8 cellular contexts compared by ENCODE assay signal in the genomic region with DNA sequence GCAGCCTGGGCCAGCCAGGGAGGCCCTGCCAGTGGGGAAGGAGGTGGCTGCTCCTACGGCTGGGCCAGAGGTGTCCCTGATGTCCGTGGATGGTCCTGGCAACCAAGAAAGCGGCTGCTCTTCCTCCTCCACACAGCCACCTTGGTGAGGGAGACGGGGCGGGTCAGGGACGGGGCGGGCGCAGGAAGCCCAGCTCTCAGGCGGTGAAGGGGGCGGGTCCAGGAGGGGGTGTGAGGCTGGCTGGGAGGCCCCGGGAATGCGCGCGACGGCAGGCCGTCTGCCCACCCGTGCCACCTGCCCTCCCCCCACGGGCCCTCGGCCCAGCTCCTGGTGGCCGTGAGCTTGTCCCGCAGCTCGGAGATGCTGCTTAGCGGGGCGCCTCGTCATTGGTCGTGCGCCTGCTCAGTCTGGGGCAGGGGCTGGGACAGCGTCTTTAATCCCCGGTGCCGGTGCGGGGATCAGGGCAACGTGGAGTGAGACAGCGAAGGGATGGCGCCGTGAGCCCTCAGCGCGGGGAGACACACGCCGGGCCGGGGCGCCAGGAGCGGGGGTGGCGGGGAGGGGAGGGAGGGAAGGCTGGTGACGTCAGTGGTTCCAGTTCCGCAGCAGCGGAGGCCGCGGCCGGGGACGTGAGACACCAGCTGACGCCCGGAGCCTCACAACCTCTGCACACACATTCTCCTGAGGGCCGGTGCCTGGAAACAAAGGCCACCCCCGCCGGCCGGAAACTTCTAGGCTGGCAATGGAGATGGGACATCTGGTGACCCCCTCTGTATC. TPM values are rescaled to one million over a fixed set of nuclear protein-coding genes. Genes with fewer than 3 reads are reported as not detected.
DNase-seq lines count a peak whose midpoint lies in the region; ATAC-seq and TF ChIP-seq lines count a peak whose summit lies in the region.

No MANE protein-coding gene starts in this region.

- H3K4me3 ChIP-seq in DND-41 (ENCODE audit: low read depth in 1 of 2, low read length in 2 of 2) (peak overlapping the region in 1 of 2 experiments; percentile 55; a peak in 2 of 4 replicates), HEK293 (ENCODE audit: low read depth, low read length) (peak overlapping the region; percentile 47), mammary epithelial cell (replicated peaks in 1 of 3; ENCODE audit: insufficient read depth in 1 of 3, low read depth in 2 of 3, low read length in 3 of 3) (peak overlapping the region; percentile 33 to 59 (median 58)), smooth muscle cell (peak overlapping the region; percentile 59)

- 0 out of 2 replicates have a peak, but pooled peaks cover 3% of the 10 kb centered on the region for H4K20me1 ChIP-seq in DND-41 (ENCODE audit: insufficient read depth, low read length)
- H4K20me1 ChIP-seq in mammary epithelial cell (ENCODE audit: insufficient read depth, low read length): no peaks in the 10 kb centered on the region
- no peaks in the 10 kb centered on the region for H4K20me1 ChIP-seq in smooth muscle cell (ENCODE audit: low read depth)

- H3K4me3 Mint-ChIP-seq in WTC11: peak overlapping the region; percentile 61

- peaks cover 28% of the 10 kb centered on the region for H3K27me3 Mint-ChIP-seq in WTC11 (ENCODE audit: low read depth)

- H3K9me3 Mint-ChIP-seq in WTC11: no peaks in the 10 kb centered on the region

- TF ChIP-seq CTCF in DND-41 (IDR thresholded peaks at IDR 0.05; ENCODE audit: borderline replicate concordance, extremely low read depth, low read length, poor library complexity, severe bottlenecking) (no peak), HEK293 (tag by site-specific recombination; IDR thresholded peaks at IDR 0.05) (peak; percentile 20; the same call in 1 of the 2 replicates), WTC11 (IDR thresholded peaks at IDR 0.05) (no peak), mammary epithelial cell (conservative IDR thresholded peaks at IDR 0.05 in 1 of 2, IDR thresholded peaks at IDR 0.05 in 1 of 2; ENCODE audit: extremely low read depth in 1 of 2, insufficient read depth in 1 of 2, low read depth in 1 of 2, low read length in 2 of 2) (no peak), smooth muscle cell (IDR thresholded peaks at IDR 0.05; ENCODE audit: borderline replicate concordance, insufficient read depth, poor library complexity, severe bottlenecking) (no peak)

- H3K36me3 ChIP-seq in DND-41 (ENCODE audit: insufficient read depth, low read length): no peaks in the 10 kb centered on the region
- H3K36me3 ChIP-seq in HEK293 (ENCODE audit: control insufficient read depth in 2 of 2, insufficient read depth in 1 of 2, low read length in 2 of 2): no peaks in the 10 kb centered on the region
- H3K36me3 ChIP-seq in mammary epithelial cell (ENCODE audit: insufficient read depth, low read length): no peaks in the 10 kb centered on the region
- H3K36me3 ChIP-seq in smooth muscle cell (ENCODE audit: low read depth): no peaks in the 10 kb centered on the region

- H3K36me3 Mint-ChIP-seq in WTC11: no peaks in the 10 kb centered on the region

- 5% methylated on average over 7 of the region's 56 CpGs for WGBS in mammary epithelial cell (ENCODE audit: low coverage, missing lambda C conversion rate)
- 4% methylated on average over 26 of the region's 56 CpGs for WGBS in smooth muscle cell (ENCODE audit: low lambda C conversion rate)

- dilution Hi-C loops in mammary epithelial cell (cut with HindIII; ENCODE audit: low sequenced_read_pairs): loop anchor here (10.0 kb wide), 1 partner anchor 712 kb away; no protein-coding TSS in a partner anchor

- peaks cover 3% of the 10 kb centered on the region for H3F3A ChIP-seq in smooth muscle cell (ENCODE audit: low read depth)

- DNase-seq in DND-41 (peak; percentile 46), NCI-H2029 (lab: John Stamatoyannopoulos, UW) (peak; percentile 56), WTC11 (ENCODE audit: low spot score) (peak; percentile 67), mammary epithelial cell (peak; percentile 42), iris pigment epithelial cell (ENCODE audit: low read depth) (peak; percentile 76), smooth muscle cell (lab: John Stamatoyannopoulos, UW; ENCODE audit: unreplicated experiment) (peak; percentile 53)

- intact Hi-C loops in mammary epithelial cell (cut with micrococcal nuclease): loop anchor here (10.0 kb wide), 1 partner anchor 118 kb away; no protein-coding TSS in a partner anchor

- POLR2A ChIA-PET in HEK293 (lab: Yijun Ruan, JAX) (interaction anchor here (0.6 to 1.0 kb wide), 3 partner anchors 55 to 190 kb away, joined by 3 to 4 read pairs (median 3); partner anchors contain the start of gene TOLLIP), WTC11 (lab: Charles Lee) (no interaction called here)

- CTCF ChIA-PET in HEK293 (lab: Yijun Ruan, JAX) (interaction anchor here (0.7 kb wide), 1 partner anchor 10 kb away, joined by 3 read pairs; no protein-coding TSS in a partner anchor), WTC11 (lab: Charles Lee) (interaction anchor here (0.5 to 1.8 kb wide), 4 partner anchors 34 to 164 kb away, joined by 3 to 5 read pairs (median 4); no protein-coding TSS in a partner anchor), mammary epithelial cell (lab: Charles Lee; ENCODE audit: low non-redundant PET) (no interaction called here)

- H3K4me2 ChIP-seq in DND-41 (ENCODE audit: insufficient read depth, low read length) (peak overlapping the region; percentile 75), mammary epithelial cell (ENCODE audit: insufficient read depth, low read depth, low read length) (peak overlapping the region; percentile 95), smooth muscle cell (peak overlapping the region; percentile 91)

- H3K4me1 ChIP-seq in DND-41 (ENCODE audit: insufficient read depth, low read length) (peaks cover 7% of the 10 kb centered on the region), HEK293 (ENCODE audit: control insufficient read depth, insufficient read depth, low read length) (no peaks in the 10 kb centered on the region), mammary epithelial cell (ENCODE audit: insufficient read depth, low read length) (no peaks in the 10 kb centered on the region), smooth muscle cell (ENCODE audit: low read depth) (no peaks in the 10 kb centered on the region)

- H3K27ac Mint-ChIP-seq in WTC11: no peak overlapping the region

- H3K27ac ChIP-seq in DND-41 (ENCODE audit: low read length) (no peak overlapping the region), HEK293 (ENCODE audit: extremely low read depth, low read depth, low read length) (peak overlapping the region; percentile 16; the same call in 1 of the 2 replicates), mammary epithelial cell (ENCODE audit: insufficient read depth, low read depth, low read length) (no peak overlapping the region), smooth muscle cell (ENCODE audit: low read depth) (peak overlapping the region; percentile 49)

- peaks cover 6% of the 10 kb centered on the region for H3K27me3 ChIP-seq in DND-41 (ENCODE audit: insufficient read depth, low read length, poor library complexity)
- H3K27me3 ChIP-seq in mammary epithelial cell (ENCODE audit: insufficient read depth, low read length): no peaks in the 10 kb centered on the region
- H3K27me3 ChIP-seq in smooth muscle cell (ENCODE audit: low read depth): no peaks in the 10 kb centered on the region

- peak overlapping the region; percentile 42; the same call in 1 of the 2 replicates for H3K9ac ChIP-seq in DND-41 (ENCODE audit: low read depth, low read length)
- H3K9ac ChIP-seq in mammary epithelial cell (ENCODE audit: insufficient read depth, low read length): no peak overlapping the region
- H3K9ac ChIP-seq in smooth muscle cell (ENCODE audit: low read depth): peak overlapping the region; percentile 87

- H3K79me2 ChIP-seq in DND-41 (ENCODE audit: insufficient read depth, low read length): no peaks in the 10 kb centered on the region
- H3K79me2 ChIP-seq in mammary epithelial cell (ENCODE audit: insufficient read depth, low read length): no peaks in the 10 kb centered on the region
- no peaks in the 10 kb centered on the region for H3K79me2 ChIP-seq in smooth muscle cell (ENCODE audit: low read depth)

- H3K4me1 Mint-ChIP-seq in WTC11: peaks cover 8% of the 10 kb centered on the region; the same call in 1 of the 2 replicates

- no TSS peak for BruUV-seq in mammary epithelial cell (replicated peaks; lab: Mats Ljungman, UMichigan)

- peak; percentile 90 for ATAC-seq in DND-41 (ENCODE audit: insufficient read depth, low read depth)
- peak; percentile 89 for ATAC-seq in WTC11
- ATAC-seq in GM19023 (IDR thresholded peaks at IDR 0.05; ENCODE audit: unreplicated experiment): no peak

- peak overlapping the region; percentile 72 for H2AFZ ChIP-seq in DND-41 (ENCODE audit: low read depth, low read length)
- H2AFZ ChIP-seq in mammary epithelial cell (ENCODE audit: low read depth, low read length): peak overlapping the region; percentile 95
- H2AFZ ChIP-seq in smooth muscle cell (ENCODE audit: low read depth): peak overlapping the region; percentile 94

- H3K9me3 ChIP-seq in DND-41 (ENCODE audit: insufficient read depth, low read length, severe bottlenecking) (no peaks in the 10 kb centered on the region), HEK293 (ENCODE audit: control insufficient read depth, insufficient read depth, low read depth, low read length) (no peaks in the 10 kb centered on the region), mammary epithelial cell (replicated peaks; ENCODE audit: insufficient read depth, low read length) (no peaks in the 10 kb centered on the region), smooth muscle cell (replicated peaks; ENCODE audit: low read depth) (no peaks in the 10 kb centered on the region)

- in situ Hi-C loops in mammary epithelial cell (cut with MboI; ENCODE audit: low sequenced_read_pairs in 2 of 2): no loop called here

TF ChIP-seq in HEK293, 187 proteins besides CTCF, POLR2A, EP300 and RAD21 (continues in another document):
- TF ChIP-seq ZNF521 (tag by site-specific recombination; IDR thresholded peaks at IDR 0.05) (no peak), ZNF558 (tag by site-specific recombination; IDR thresholded peaks at IDR 0.05) (no peak), ZBTB21 (tag by site-specific recombination; IDR thresholded peaks at IDR 0.05) (no peak), ZSCAN30 (tag by site-specific recombination; IDR thresholded peaks at IDR 0.05) (no peak)

TF ChIP-seq in WTC11, 78 proteins besides CTCF, POLR2A, EP300 and RAD21 (continues in another document):
- TF ChIP-seq, protein P1, sequence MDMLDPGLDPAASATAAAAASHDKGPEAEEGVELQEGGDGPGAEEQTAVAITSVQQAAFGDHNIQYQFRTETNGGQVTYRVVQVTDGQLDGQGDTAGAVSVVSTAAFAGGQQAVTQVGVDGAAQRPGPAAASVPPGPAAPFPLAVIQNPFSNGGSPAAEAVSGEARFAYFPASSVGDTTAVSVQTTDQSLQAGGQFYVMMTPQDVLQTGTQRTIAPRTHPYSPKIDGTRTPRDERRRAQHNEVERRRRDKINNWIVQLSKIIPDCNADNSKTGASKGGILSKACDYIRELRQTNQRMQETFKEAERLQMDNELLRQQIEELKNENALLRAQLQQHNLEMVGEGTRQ (CRISPR knock-in tag; IDR thresholded peaks at IDR 0.05): 0 out of 2 replicates have a peak, but pooled peaks have one; percentile 13
- TF ChIP-seq ZNF121 (CRISPR knock-in tag; IDR thresholded peaks at IDR 0.05): peak; percentile 6; the same call in 1 of the 2 replicates

RNA-seq across cellular contexts. Expression of gene BRSK2, which starts 6.7 kb away (rescaled TPM):
- total RNA-seq in WTC11 (2021): 22.1 to 34.5 TPM (median 26.2 TPM) in 3 replicates
- under 1 TPM; 0.17 to 0.45 TPM for total RNA-seq in mammary epithelial cell
- 0.17 TPM for polyA plus RNA-seq in mammary epithelial cell
- polyA minus RNA-seq in mammary epithelial cell: not detected
- total RNA-seq in smooth muscle cell: 0.27 and 5.2 TPM in 2 replicates
- 1.5 and 2.3 TPM in 2 replicates for polyA plus RNA-seq in smooth muscle cell

Comparison
In these comparisons a context has a peak if more than half of its experiments do, and no peak if none do; other contexts are left out.
1. H3K27ac ChIP-seq: peak in HEK293 (single experiment) and smooth muscle cell (single experiment); none in DND-41 (single experiment) and mammary epithelial cell (single experiment).
2. Peak in every context shown above with its lines, with median percentiles within 50 percentile points of each other: DNase-seq, H2AFZ ChIP-seq and H3K4me2 ChIP-seq.